ENCODE assay signal across 1 cellular context in the genomic region with DNA sequence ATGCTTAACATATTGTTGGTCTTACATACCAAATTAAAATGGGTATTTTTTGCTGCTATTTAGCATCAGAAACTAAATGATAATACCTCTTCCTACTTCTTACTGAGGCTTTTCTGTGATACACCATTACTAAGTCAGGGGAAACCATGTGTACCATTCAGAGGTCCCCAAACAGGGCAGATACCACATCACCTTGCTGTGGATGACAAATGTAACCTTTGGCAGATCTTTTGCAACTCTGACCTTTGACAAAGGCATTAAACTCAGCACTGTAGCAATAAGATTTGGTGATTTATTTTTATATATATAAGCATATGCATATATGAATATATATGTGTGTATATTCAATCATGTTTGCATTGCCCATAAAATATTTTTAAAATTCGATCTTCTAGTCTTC.
TF ChIP-seq lines count a peak whose summit lies in the region.

No MANE protein-coding gene starts in this region.

TF ChIP-seq in HepG2, 621 proteins besides CTCF, POLR2A, EP300 and RAD21:
- TF ChIP-seq CEBPG (CRISPR knock-in tag; IDR thresholded peaks at IDR 0.05) (0 out of 2 replicates have a peak, but pooled peaks have one; percentile 21), ZNF747 (CRISPR knock-in tag; IDR thresholded peaks at IDR 0.05; ENCODE audit: borderline replicate concordance) (no peak), ZNF205 (CRISPR knock-in tag; IDR thresholded peaks at IDR 0.05) (no peak)
TF ChIP-seq in HepG2: peak in this region for 1.
